In genomic region chr4:4735870-4736269, GRCh38 we compare ENCODE assay signal across 23 cellular contexts.
DNase-seq lines count a peak whose midpoint lies in the region; ATAC-seq and TF ChIP-seq lines count a peak whose summit lies in the region.
"Had no signal": no experiment of that assay in that cellular context is flagged by ENCODE, and none has a peak within 500 bp of the region (broad histone marks: within the 10 kb centered on the region; RNA-seq: fewer than 3 reads in every experiment).

No MANE protein-coding gene starts in this region.

- no peak overlapping the region for H3K4me3 ChIP-seq in adipocyte (ENCODE audit: low read length)
- no peak overlapping the region for H3K4me3 ChIP-seq in fibroblast of villous mesenchyme (ENCODE audit: low read depth, low read length)
- no peak overlapping the region for H3K4me3 ChIP-seq in esophagus muscularis mucosa

- DNase-seq in GM03348 (ENCODE audit: low spot score) (peak; percentile 36), adipocyte (ENCODE audit: low read depth) (peak; percentile 23), fibroblast of villous mesenchyme (ENCODE audit: low read depth) (peak; percentile 34), sciatic nerve (ENCODE audit: low spot score) (peak; percentile 62), esophagus muscularis mucosa (ENCODE audit: extremely low spot score) (no peak), NCI-H1105 (lab: John Stamatoyannopoulos, UW) (no peak)
- DNase-seq in activated CD4-positive, alpha-beta T cell treated with anti-CD3 and anti-CD28 coated beads, Interleukin-2, amount 50 U/mL, for 1 hour: no peak
- DNase-seq: activated CD8-positive, alpha-beta memory T cell treated with anti-CD3 and anti-CD28 coated beads for 24 hours; activated naive CD4-positive, alpha-beta T cell treated with anti-CD3 and anti-CD28 coated beads for 36 hours; activated T-cell treated with anti-CD3 and anti-CD28 coated beads, Interleukin-2, amount 50 U/mL, for 4 hours; AML-193; aorta; CD8-positive, alpha-beta memory T cell; effector memory CD8-positive, alpha-beta T cell; H7; KBM-7; kidney; naive thymus-derived CD8-positive, alpha-beta T cell; NCI-H1930; posterior cingulate gyrus; RPMI8226; T1000 had no signal

- H3K27me3 ChIP-seq in adipocyte (replicated peaks; ENCODE audit: control insufficient read depth, insufficient read depth, low read length) (peaks cover 19% of the 10 kb centered on the region), esophagus muscularis mucosa (no peaks in the 10 kb centered on the region)

- no peak for TF ChIP-seq CTCF in fibroblast of villous mesenchyme (IDR thresholded peaks at IDR 0.05; ENCODE audit: insufficient read depth, low read depth, low read length)
- no peak for TF ChIP-seq CTCF in esophagus muscularis mucosa (IDR thresholded peaks at IDR 0.05)

- no peak overlapping the region for H3K9ac ChIP-seq in adipocyte (ENCODE audit: low read length)

- H3K36me3 ChIP-seq in adipocyte (ENCODE audit: control insufficient read depth, insufficient read depth, low read length, severe bottlenecking) (no peaks in the 10 kb centered on the region), esophagus muscularis mucosa (no peaks in the 10 kb centered on the region)

- intact Hi-C loops in sciatic nerve (cut with DNase I) (no loop called here), esophagus muscularis mucosa (cut with DNase I) (no loop called here)

- WGBS in esophagus muscularis mucosa: 40% methylated on average over 6 of the region's 6 CpGs

- TF ChIP-seq EP300 in esophagus muscularis mucosa (IDR thresholded peaks at IDR 0.05): no peak

- no peak overlapping the region for H3K27ac ChIP-seq in esophagus muscularis mucosa (replicated peaks in 1 of 4)
- H3K27ac ChIP-seq: foreskin keratinocyte had no signal

- ATAC-seq in sciatic nerve: peak; percentile 73
- ATAC-seq: activated T-cell treated with anti-CD3 and anti-CD28 coated beads, Interleukin-2, amount 50 U/mL, for 4 hours; effector memory CD8-positive, alpha-beta T cell; foreskin keratinocyte; naive thymus-derived CD8-positive, alpha-beta T cell had no signal

- H3K4me1 ChIP-seq in adipocyte (ENCODE audit: control insufficient read depth, insufficient read depth, low read length) (peaks cover 13% of the 10 kb centered on the region), esophagus muscularis mucosa (no peaks in the 10 kb centered on the region)
- H3K4me1 ChIP-seq: foreskin keratinocyte had no signal

- no peak for TF ChIP-seq POLR2A in esophagus muscularis mucosa (IDR thresholded peaks at IDR 0.05; ENCODE audit: low read depth)

- H3K9me3 ChIP-seq in adipocyte (ENCODE audit: control insufficient read depth, low read length): no peaks in the 10 kb centered on the region
- no peaks in the 10 kb centered on the region for H3K9me3 ChIP-seq in esophagus muscularis mucosa

Comparison
In these comparisons a context has a peak if more than half of its experiments do, and no peak if none do; other contexts are left out.
1. DNase-seq: peak in GM03348 (single experiment), adipocyte (single experiment), fibroblast of villous mesenchyme (single experiment) and sciatic nerve (single experiment); none in esophagus muscularis mucosa (single experiment), NCI-H1105 (single experiment) and activated CD4-positive, alpha-beta T cell treated with anti-CD3 and anti-CD28 coated beads, Interleukin-2, amount 50 U/mL, for 1 hour (single experiment).